In genomic region chr7:75409880-75410822, GRCh38 we compare ENCODE assay signal across 8 cellular contexts. TPM values are rescaled to one million over a fixed set of nuclear protein-coding genes. Genes with fewer than 3 reads are reported as not detected.
DNase-seq lines count a peak whose midpoint lies in the region; ATAC-seq and TF ChIP-seq lines count a peak whose summit lies in the region.
"Not testable (repeated sequence)": the region's sequence is repeated elsewhere in the genome, so short reads cannot be mapped to it uniquely, and the experiment has no call there.

No MANE protein-coding gene starts in this region.

- H3K4me1 ChIP-seq in OCI-LY1 (ENCODE audit: insufficient read depth, low read length, severe bottlenecking); upper lobe of right lung: not testable (repeated sequence)

- H3F3A ChIP-seq in OCI-LY1 (ENCODE audit: insufficient read depth, low read length): not testable (repeated sequence)

- not testable (repeated sequence) for H3K4me2 ChIP-seq in OCI-LY1 (ENCODE audit: low read length)

- intact Hi-C loops in upper lobe of right lung (cut with DNase I): not testable (repeated sequence)

- H2AFZ ChIP-seq in OCI-LY1 (ENCODE audit: low read length): not testable (repeated sequence)

- TF ChIP-seq CTCF in OCI-LY1 (IDR thresholded peaks at IDR 0.05; ENCODE audit: low read length); fibroblast of pulmonary artery (IDR thresholded peaks at IDR 0.05; ENCODE audit: low read length, missing control alignments); upper lobe of right lung (IDR thresholded peaks at IDR 0.05): not testable (repeated sequence)

- peak; percentile 35 for DNase-seq in activated naive CD4-positive, alpha-beta T cell treated with anti-CD3 and anti-CD28 coated beads, Interleukin-2, amount 10 ng/mL, durations not matched to agents 7 days and 5 days
- DNase-seq in fibroblast of pulmonary artery (ENCODE audit: low read depth); natural killer cell treated with Interleukin-12 subunit alpha and Interleukin-12 subunit beta and Interleukin-15 and Interleukin-18, amount 100 ng/mL, for 72 hours (ENCODE audit: low spot score); upper lobe of right lung: not testable (repeated sequence)

- peak overlapping the region; percentile 58 for H3K4me3 Mint-ChIP-seq in activated naive CD4-positive, alpha-beta T cell treated with anti-CD3 and anti-CD28 coated beads, Interleukin-2, amount 10 ng/mL, durations not matched to agents 7 days and 5 days
- not testable (repeated sequence) for H3K4me3 Mint-ChIP-seq in natural killer cell treated with Interleukin-12 subunit alpha and Interleukin-12 subunit beta and Interleukin-15 and Interleukin-18, amount 100 ng/mL, for 72 hours

- ATAC-seq in GM18517 (IDR thresholded peaks at IDR 0.05; ENCODE audit: unreplicated experiment) (peak; percentile 86), GM21528 (IDR thresholded peaks at IDR 0.05; ENCODE audit: low FRiP score, unreplicated experiment) (peak; percentile 74), HG03060 (IDR thresholded peaks at IDR 0.05; ENCODE audit: low read depth, unreplicated experiment) (peak; percentile 86), upper lobe of right lung (peak; percentile 99)
- peak; percentile 99 for ATAC-seq in natural killer cell treated with Interleukin-12 subunit alpha and Interleukin-12 subunit beta and Interleukin-15 and Interleukin-18, amount 100 ng/mL, for 72 hours

- not testable (repeated sequence) for H3K9me3 Mint-ChIP-seq in activated naive CD4-positive, alpha-beta T cell treated with anti-CD3 and anti-CD28 coated beads, Interleukin-2, amount 10 ng/mL, durations not matched to agents 7 days and 5 days; natural killer cell treated with Interleukin-12 subunit alpha and Interleukin-12 subunit beta and Interleukin-15 and Interleukin-18, amount 100 ng/mL, for 72 hours

- not testable (repeated sequence) for H4K20me1 ChIP-seq in OCI-LY1 (ENCODE audit: insufficient read depth, low read length)

- H3K9me2 ChIP-seq in OCI-LY1 (ENCODE audit: low read depth, low read length): not testable (repeated sequence)

- not testable (repeated sequence) for H3K79me2 ChIP-seq in OCI-LY1 (ENCODE audit: insufficient read depth, low read length)

- H3K36me3 Mint-ChIP-seq in activated naive CD4-positive, alpha-beta T cell treated with anti-CD3 and anti-CD28 coated beads, Interleukin-2, amount 10 ng/mL, durations not matched to agents 7 days and 5 days; natural killer cell treated with Interleukin-12 subunit alpha and Interleukin-12 subunit beta and Interleukin-15 and Interleukin-18, amount 100 ng/mL, for 72 hours: not testable (repeated sequence)

- H3K27ac ChIP-seq in OCI-LY1 (ENCODE audit: low read depth, low read length, poor library complexity, severe bottlenecking); upper lobe of right lung: not testable (repeated sequence)

- H3K9ac ChIP-seq in OCI-LY1 (ENCODE audit: low read length): not testable (repeated sequence)

- H3K4me3 ChIP-seq in OCI-LY1 (ENCODE audit: low read depth, low read length, poor library complexity, severe bottlenecking) (peak overlapping the region; percentile 45), fibroblast of pulmonary artery (replicated peaks; ENCODE audit: low read depth, low read length) (peak overlapping the region; percentile 28), upper lobe of right lung (peak overlapping the region; percentile 44)

- CTCF ChIA-PET in activated naive CD4-positive, alpha-beta T cell treated with anti-CD3 and anti-CD28 coated beads, Interleukin-2, amount 10 ng/mL, durations not matched to agents 7 days and 5 days (lab: Charles Lee): not testable (repeated sequence)

- H3K9me3 ChIP-seq in OCI-LY1 (ENCODE audit: low read length); upper lobe of right lung: not testable (repeated sequence)

- H3K27me3 ChIP-seq in OCI-LY1 (ENCODE audit: insufficient read depth, low read length); upper lobe of right lung: not testable (repeated sequence)

- H3K36me3 ChIP-seq in OCI-LY1 (ENCODE audit: insufficient read depth, low read length); upper lobe of right lung: not testable (repeated sequence)

- peak overlapping the region; percentile 58 for H3K27ac Mint-ChIP-seq in activated naive CD4-positive, alpha-beta T cell treated with anti-CD3 and anti-CD28 coated beads, Interleukin-2, amount 10 ng/mL, durations not matched to agents 7 days and 5 days
- not testable (repeated sequence) for H3K27ac Mint-ChIP-seq in natural killer cell treated with Interleukin-12 subunit alpha and Interleukin-12 subunit beta and Interleukin-15 and Interleukin-18, amount 100 ng/mL, for 72 hours

- H3K27me3 Mint-ChIP-seq in activated naive CD4-positive, alpha-beta T cell treated with anti-CD3 and anti-CD28 coated beads, Interleukin-2, amount 10 ng/mL, durations not matched to agents 7 days and 5 days; natural killer cell treated with Interleukin-12 subunit alpha and Interleukin-12 subunit beta and Interleukin-15 and Interleukin-18, amount 100 ng/mL, for 72 hours: not testable (repeated sequence)

- H3K4me1 Mint-ChIP-seq in activated naive CD4-positive, alpha-beta T cell treated with anti-CD3 and anti-CD28 coated beads, Interleukin-2, amount 10 ng/mL, durations not matched to agents 7 days and 5 days; natural killer cell treated with Interleukin-12 subunit alpha and Interleukin-12 subunit beta and Interleukin-15 and Interleukin-18, amount 100 ng/mL, for 72 hours (ENCODE audit: low read depth in 2 of 2): not testable (repeated sequence)

RNA-seq across cellular contexts. Expression of gene TRIM73, which starts 14.7 kb away (rescaled TPM):
- 1 to 10 TPM; 2.1 to 5.2 TPM for total RNA-seq in natural killer cell treated with Interleukin-12 subunit alpha and Interleukin-12 subunit beta and Interleukin-15 and Interleukin-18, amount 100 ng/mL, for 72 hours
- 4.4 TPM for total RNA-seq in upper lobe of right lung
